Comparison of ENCODE assay signal across 26 cellular contexts in genomic region chr2:182862003-182862402, GRCh38. TPM values are rescaled to one million over a fixed set of nuclear protein-coding genes. Genes with fewer than 3 reads are reported as not detected.
A peak's percentile ranks its signal among the peaks of the same experiment; 100 is the strongest.
DNase-seq lines count a peak whose midpoint lies in the region; ATAC-seq, FAIRE-seq and TF ChIP-seq lines count a peak whose summit lies in the region.
"Had no signal": no experiment of that assay in that cellular context is flagged by ENCODE, and none has a peak within 500 bp of the region (broad histone marks: within the 10 kb centered on the region; RNA-seq: fewer than 3 reads in every experiment).

No MANE protein-coding gene starts in this region.

- TF ChIP-seq CTCF in kidney (IDR thresholded peaks at IDR 0.05; ENCODE audit: borderline replicate concordance, extremely low read depth, insufficient read depth), result no peak

- ATAC-seq in left lobe of liver, result peak; percentile 92
- ATAC-seq in HG02884 (IDR thresholded peaks at IDR 0.05; ENCODE audit: unreplicated experiment), result no peak
- no peak for ATAC-seq in HG02571 (IDR thresholded peaks at IDR 0.05; ENCODE audit: unreplicated experiment)
- ATAC-seq: activated naive CD8-positive, alpha-beta T cell treated with anti-CD3 and anti-CD28 coated beads, Interleukin-2, amount 50 U/mL, for 24 hours had no signal

- H3K9me3 ChIP-seq in kidney (ENCODE audit: control insufficient read depth in 1 of 2, low read length in 2 of 2), result no peaks in the 10 kb centered on the region
- H3K9me3 ChIP-seq: HAP-1 had no signal

- H3K9ac ChIP-seq in rectal smooth muscle tissue (ENCODE audit: low read length) (no peak overlapping the region), kidney (ENCODE audit: low read length in 2 of 2) (no peak overlapping the region)

- H3K27me3 ChIP-seq in rectal smooth muscle tissue (ENCODE audit: control insufficient read depth, insufficient read depth, low read length), result no peaks in the 10 kb centered on the region

- in situ Hi-C loops in SK-MEL-5 (cut with HindIII; ENCODE audit: low pct_unique_long_range_greater_than_20kb, low sequenced_read_pairs), result no loop called here

- no peak overlapping the region for H3K4me3 ChIP-seq in rectal smooth muscle tissue (ENCODE audit: low read length)
- no peak overlapping the region for H3K4me3 ChIP-seq in kidney (ENCODE audit: low read length in 2 of 2)
- H3K4me3 ChIP-seq: HAP-1 had no signal

- intact Hi-C loops in kidney (cut with DNase I), result no loop called here

- no peaks in the 10 kb centered on the region for H3K4me1 ChIP-seq in rectal smooth muscle tissue (ENCODE audit: control insufficient read depth, insufficient read depth, low read length)
- peaks cover 6 to 7% of the 10 kb centered on the region in 2 donors for H3K4me1 ChIP-seq in kidney (ENCODE audit: control insufficient read depth in 1 of 2, insufficient read depth in 1 of 2, low read depth in 1 of 2, low read length in 2 of 2)

- H3K27ac ChIP-seq in rectal smooth muscle tissue (ENCODE audit: low read depth, low read length) (peak overlapping the region; percentile 11), kidney (ENCODE audit: low read depth in 2 of 2, low read length in 2 of 2) (peak overlapping the region in 1 of 2 donors; percentile 23)

- no peak for FAIRE-seq in kidney (lab: Jason Lieb, UNC)
- FAIRE-seq: bronchial epithelial cell, endothelial cell of umbilical vein, GM18507, HTR-8/SVneo, urothelium cell line had no signal

- DNase-seq in DMS 273 (lab: John Stamatoyannopoulos, UW; ENCODE audit: unreplicated experiment) (peak; percentile 51), SK-MEL-5 (ENCODE audit: low read depth, low spot score) (peak; percentile 13), left lobe of liver (ENCODE audit: low spot score) (peak; percentile 72), 8988T (no peak), kidney (no peak)
- DNase-seq: activated CD4-positive, alpha-beta T cell treated with anti-CD3 and anti-CD28 coated beads, Interleukin-2, amount 50 U/mL, for 48 hours; activated CD8-positive, alpha-beta memory T cell treated with anti-CD3 and anti-CD28 coated beads, Interleukin-2, amount 50 U/mL, for 48 hours; activated effector memory CD4-positive, alpha-beta T cell treated with anti-CD3 and anti-CD28 coated beads, Interleukin-2, amount 50 U/mL, for 16 hours; activated naive CD8-positive, alpha-beta T cell treated with anti-CD3 and anti-CD28 coated beads, Interleukin-2, amount 50 U/mL, for 24 hours; CD4-positive, CD25-positive, alpha-beta regulatory T cell; dermis blood vessel endothelial cell; NCI-H1694 treated with DMSO at 0.1 percent for 48 hours; NCI-H2171 treated with DMSO at 0.1 percent for 48 hours; NCI-H526; RPMI8226; T-helper 9 cell had no signal

- H3K36me3 ChIP-seq in rectal smooth muscle tissue (ENCODE audit: control insufficient read depth, insufficient read depth, low read length) (no peaks in the 10 kb centered on the region), kidney (ENCODE audit: control insufficient read depth in 1 of 2, insufficient read depth in 2 of 2, low read length in 2 of 2) (no peaks in the 10 kb centered on the region)
- H3K36me3 ChIP-seq: HAP-1 had no signal

RNA-seq across cellular contexts. Expression of gene FRZB, which starts 4.4 kb away (rescaled TPM):
- total RNA-seq in SK-MEL-5 (2014; rRNA removed; shearing (Covaris generic)), result not detected in 2 replicates
- polyA plus RNA-seq in SK-MEL-5 (2015; cell fraction: cytosol; rRNA removed), result not detected in 2 replicates
- polyA plus RNA-seq in SK-MEL-5 (2015; cell fraction: nucleus; rRNA removed), result 0.08 TPM in 1 of 2 replicates, not detected in the other
- 0.28 TPM for total RNA-seq in left lobe of liver
- total RNA-seq in kidney, result 12.9 TPM
- 21.3 TPM for polyA plus RNA-seq in kidney (ENCODE audit: insufficient read depth, low read depth, low replicate concordance)
- total RNA-seq: CD4-positive, CD25-positive, alpha-beta regulatory T cell; endothelial cell of umbilical vein; renal cortical epithelial cell had no signal
- polyA plus RNA-seq: CD4-positive, CD25-positive, alpha-beta regulatory T cell had no signal

Comparison
In these comparisons a context has a peak if more than half of its experiments do, and no peak if none do; other contexts are left out.
1. DNase-seq: peak in DMS 273 (single experiment), SK-MEL-5 (single experiment) and left lobe of liver (single experiment); none in 8988T (single experiment) and kidney (single experiment).
2. RNA of gene FRZB, which starts 4.4 kb away (total RNA-seq): 12.9 TPM in kidney (single experiment); 0.28 TPM in left lobe of liver (single experiment) and not detected in SK-MEL-5; every median in the first group is over 10 times any median in the second.